Comparison of ENCODE assay signal across 10 cellular contexts in the genomic region with DNA sequence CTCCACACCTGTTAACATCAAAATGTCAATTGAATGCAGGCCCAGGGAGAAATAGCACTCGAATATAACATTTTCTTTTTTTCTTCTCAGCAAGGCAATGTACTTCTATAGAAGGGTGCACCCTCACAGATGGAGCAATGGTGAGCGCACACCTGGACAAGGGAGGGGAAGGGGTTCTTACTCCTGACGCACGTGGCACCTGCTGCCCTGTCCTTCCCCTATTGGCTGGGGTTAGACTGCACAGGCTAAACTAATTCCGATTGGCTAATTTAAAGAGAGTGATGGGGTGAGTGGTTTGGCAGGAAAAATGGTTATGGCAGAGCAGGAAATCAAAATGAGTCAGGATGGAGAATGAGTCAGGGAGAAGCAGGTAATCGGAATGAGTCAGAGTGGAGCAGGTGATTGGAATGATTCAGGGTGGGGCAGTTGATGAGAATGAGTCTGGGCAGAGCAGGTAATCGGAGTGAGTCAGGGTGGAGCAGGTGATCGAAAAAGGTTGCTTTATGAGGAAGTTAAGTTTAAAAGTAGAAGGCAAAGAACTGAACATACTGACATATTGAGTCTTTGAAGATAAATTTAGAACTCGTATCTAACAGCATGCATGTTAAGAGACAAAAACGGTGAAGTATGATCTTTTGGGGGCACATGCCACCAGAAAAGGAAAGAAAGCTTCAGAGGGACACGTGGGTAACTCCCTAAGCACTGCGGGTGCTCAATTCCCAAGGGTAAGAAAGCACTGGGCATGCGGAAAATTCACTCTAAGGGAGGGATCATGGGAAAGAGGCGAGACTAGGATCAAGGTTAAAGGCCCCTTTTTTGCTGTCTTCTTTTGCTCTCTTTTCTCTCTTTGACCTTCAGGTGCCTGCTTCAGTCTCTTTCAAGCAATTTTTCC.
DNase-seq lines count a peak whose midpoint lies in the region; ATAC-seq and TF ChIP-seq lines count a peak whose summit lies in the region.
"Had no signal": no experiment of that assay in that cellular context is flagged by ENCODE, and none has a peak within 500 bp of the region (broad histone marks: within the 10 kb centered on the region; RNA-seq: fewer than 3 reads in every experiment).

No MANE protein-coding gene starts in this region.

- H3K36me3 ChIP-seq in left lung: no peaks in the 10 kb centered on the region

- DNase-seq in stimulated activated CD4-positive, alpha-beta T cell treated with anti-CD3 and anti-CD28 coated beads, Interleukin-1b, Interleukin-23, amount 100 ng/mL, for 48 hours: peak; percentile 38
- DNase-seq in stimulated activated CD4-positive, alpha-beta T cell treated with anti-CD3 and anti-CD28 coated beads, Interleukin-4, amount 100 ng/mL, for 4 hours: no peak
- no peak for DNase-seq in left lung
- DNase-seq in stimulated activated naive B cell treated with anti-CD40 and anti-IgM and Interleukin-4, amounts not matched to agents 10 μg/mL and 1 μg/mL and 100 μg/mL, for 72 hours: no peak
- DNase-seq in NCI-H2171 (lab: John Stamatoyannopoulos, UW): no peak
- DNase-seq: stimulated activated CD8-positive, alpha-beta memory T cell treated with anti-CD3 and anti-CD28 coated beads, Interleukin-4, amount 100 ng/mL, for 48 hours had no signal

- no peaks in the 10 kb centered on the region for H3K4me1 ChIP-seq in left lung

- intact Hi-C loops in left lung (cut with DNase I): no loop called here

- H3K27me3 Mint-ChIP-seq in activated T-helper 17 cell treated with anti-CD3 and anti-CD28 coated beads, Interleukin-2, amount 50 U/mL, for 72 hours: peaks cover 12% of the 10 kb centered on the region
- H3K27me3 Mint-ChIP-seq in stimulated activated naive B cell treated with anti-CD40 and anti-IgM and Interleukin-4, amounts not matched to agents 10 μg/mL and 1 μg/mL and 100 μg/mL, for 72 hours: peaks cover 0 to 3% of the 10 kb centered on the region in 2 donors

- H3K36me3 Mint-ChIP-seq in activated T-helper 17 cell treated with anti-CD3 and anti-CD28 coated beads, Interleukin-2, amount 50 U/mL, for 72 hours (ENCODE audit: low read depth): no peaks in the 10 kb centered on the region
- H3K36me3 Mint-ChIP-seq in stimulated activated naive B cell treated with anti-CD40 and anti-IgM and Interleukin-4, amounts not matched to agents 10 μg/mL and 1 μg/mL and 100 μg/mL, for 72 hours: peaks cover 0 to 3% of the 10 kb centered on the region in 2 donors

- ATAC-seq in activated T-helper 17 cell treated with anti-CD3 and anti-CD28 coated beads, Interleukin-2, amount 50 U/mL, for 72 hours (replicated peaks): peak; percentile 95
- peak; percentile 58 for ATAC-seq in left lung
- ATAC-seq in GM18870 (IDR thresholded peaks at IDR 0.05; ENCODE audit: unreplicated experiment): no peak
- no peak for ATAC-seq in stimulated activated naive B cell treated with anti-CD40 and anti-IgM and Interleukin-4, amounts not matched to agents 10 μg/mL and 1 μg/mL and 100 μg/mL, for 72 hours (replicated peaks)
- no peak for ATAC-seq in GM21786 (IDR thresholded peaks at IDR 0.05; ENCODE audit: unreplicated experiment)

- no peak for TF ChIP-seq CTCF in left lung (IDR thresholded peaks at IDR 0.05)

- H3K9me3 Mint-ChIP-seq in activated T-helper 17 cell treated with anti-CD3 and anti-CD28 coated beads, Interleukin-2, amount 50 U/mL, for 72 hours: peaks cover 5% of the 10 kb centered on the region
- H3K9me3 Mint-ChIP-seq in stimulated activated naive B cell treated with anti-CD40 and anti-IgM and Interleukin-4, amounts not matched to agents 10 μg/mL and 1 μg/mL and 100 μg/mL, for 72 hours: peaks cover 4 to 6% of the 10 kb centered on the region in 2 donors

- peak overlapping the region; percentile 27 for H3K27ac Mint-ChIP-seq in activated T-helper 17 cell treated with anti-CD3 and anti-CD28 coated beads, Interleukin-2, amount 50 U/mL, for 72 hours
- H3K27ac Mint-ChIP-seq in stimulated activated naive B cell treated with anti-CD40 and anti-IgM and Interleukin-4, amounts not matched to agents 10 μg/mL and 1 μg/mL and 100 μg/mL, for 72 hours: no peak overlapping the region
- H3K27ac Mint-ChIP-seq: B cell had no signal

- no peak overlapping the region for H3K4me3 ChIP-seq in left lung

- no peaks in the 10 kb centered on the region for H3K9me3 ChIP-seq in left lung

- no peaks in the 10 kb centered on the region for H3K27me3 ChIP-seq in left lung

- peaks cover 11% of the 10 kb centered on the region for H3K4me1 Mint-ChIP-seq in activated T-helper 17 cell treated with anti-CD3 and anti-CD28 coated beads, Interleukin-2, amount 50 U/mL, for 72 hours
- no peaks in the 10 kb centered on the region for H3K4me1 Mint-ChIP-seq in stimulated activated naive B cell treated with anti-CD40 and anti-IgM and Interleukin-4, amounts not matched to agents 10 μg/mL and 1 μg/mL and 100 μg/mL, for 72 hours
- H3K4me1 Mint-ChIP-seq: B cell had no signal

- H3K27ac ChIP-seq in left lung: peak overlapping the region; percentile 51 to 71

- no peak overlapping the region for H3K4me3 Mint-ChIP-seq in activated T-helper 17 cell treated with anti-CD3 and anti-CD28 coated beads, Interleukin-2, amount 50 U/mL, for 72 hours
- H3K4me3 Mint-ChIP-seq in stimulated activated naive B cell treated with anti-CD40 and anti-IgM and Interleukin-4, amounts not matched to agents 10 μg/mL and 1 μg/mL and 100 μg/mL, for 72 hours: no peak overlapping the region
- H3K4me3 Mint-ChIP-seq: B cell had no signal

Comparison
In these comparisons a context has a peak if more than half of its experiments do, and no peak if none do; other contexts are left out.
1. ATAC-seq: peak in activated T-helper 17 cell treated with anti-CD3 and anti-CD28 coated beads, Interleukin-2, amount 50 U/mL, for 72 hours (single experiment) and left lung (single experiment); none in GM18870 (single experiment), stimulated activated naive B cell treated with anti-CD40 and anti-IgM and Interleukin-4, amounts not matched to agents 10 μg/mL and 1 μg/mL and 100 μg/mL, for 72 hours (0 of 2) and GM21786 (single experiment).